ENCODE assay signal across 13 cellular contexts in the genomic region with DNA sequence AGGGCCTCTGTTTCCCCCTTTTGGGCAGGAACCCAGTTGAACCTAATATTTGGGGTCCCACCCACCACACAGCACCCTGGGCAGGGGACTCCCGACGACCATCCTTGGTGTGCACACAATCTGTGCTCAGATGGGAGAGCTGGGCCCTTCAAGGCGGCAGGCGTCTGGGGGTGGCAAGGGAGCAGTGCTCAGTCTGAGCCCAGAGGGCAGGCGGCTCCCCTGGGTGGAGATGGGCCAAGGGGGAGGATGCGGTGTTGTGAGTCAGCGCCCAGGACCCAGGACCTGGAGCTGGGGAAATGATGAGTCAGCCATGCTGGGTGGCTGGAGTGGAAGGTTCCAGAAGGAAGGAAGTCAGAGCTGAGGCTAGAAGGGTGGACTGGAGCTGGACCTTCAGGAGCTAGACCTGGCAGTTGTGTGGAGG. TPM values are rescaled to one million over a fixed set of nuclear protein-coding genes. Genes with fewer than 3 reads are reported as not detected.
DNase-seq lines count a peak whose midpoint lies in the region; ATAC-seq and TF ChIP-seq lines count a peak whose summit lies in the region.
"Had no signal": no experiment of that assay in that cellular context is flagged by ENCODE, and none has a peak within 500 bp of the region (broad histone marks: within the 10 kb centered on the region; RNA-seq: fewer than 3 reads in every experiment).

No MANE protein-coding gene starts in this region.

- H3K27me3 ChIP-seq in neural progenitor cell, result no peaks in the 10 kb centered on the region

- H3K36me3 ChIP-seq in mucosa of descending colon (ENCODE audit: low read depth) (no peaks in the 10 kb centered on the region), neural progenitor cell (no peaks in the 10 kb centered on the region)

- intact Hi-C loops in mucosa of descending colon (cut with DNase I, micrococcal nuclease), result no loop called here

- H3K36me3 Mint-ChIP-seq in neural progenitor cell, result no peaks in the 10 kb centered on the region
- H3K36me3 Mint-ChIP-seq: brain, IgD-negative memory B cell, WTC11 had no signal

- H3K4me1 ChIP-seq in mucosa of descending colon (ENCODE audit: low read depth), result peaks cover 23% of the 10 kb centered on the region
- no peaks in the 10 kb centered on the region for H3K4me1 ChIP-seq in neural progenitor cell

- H3F3A ChIP-seq in neural progenitor cell (ENCODE audit: low read depth), result no peaks in the 10 kb centered on the region

- no peaks in the 10 kb centered on the region for H3K9me3 ChIP-seq in mucosa of descending colon
- H3K9me3 ChIP-seq in neural progenitor cell (ENCODE audit: low read depth), result no peaks in the 10 kb centered on the region
- H3K9me3 ChIP-seq: Caco-2 had no signal

- H3K4me3 ChIP-seq in cardiac fibroblast (replicated peaks in 1 of 2; ENCODE audit: low read depth in 2 of 2, low read length in 2 of 2) (no peak overlapping the region), mucosa of descending colon (no peak overlapping the region), neural progenitor cell (no peak overlapping the region)

- H3K27me3 Mint-ChIP-seq in neural progenitor cell (ENCODE audit: insufficient read depth, low read depth), result peaks cover 3% of the 10 kb centered on the region
- H3K27me3 Mint-ChIP-seq: brain, IgD-negative memory B cell had no signal

- ATAC-seq in mucosa of descending colon (no peak), HG03442 (IDR thresholded peaks at IDR 0.05; ENCODE audit: unreplicated experiment) (no peak), HG03571 (IDR thresholded peaks at IDR 0.05; ENCODE audit: unreplicated experiment) (no peak)

- H2AFZ ChIP-seq in neural progenitor cell (replicated peaks), result no peak overlapping the region

- H4K20me1 ChIP-seq in neural progenitor cell (ENCODE audit: low read depth), result no peaks in the 10 kb centered on the region

- H3K4me2 ChIP-seq in neural progenitor cell, result no peak overlapping the region

- H3K9ac ChIP-seq in neural progenitor cell, result no peak overlapping the region

- no peaks in the 10 kb centered on the region for H3K79me2 ChIP-seq in neural progenitor cell (ENCODE audit: low read depth)

- H3K4me3 Mint-ChIP-seq in neural progenitor cell, result no peak overlapping the region
- H3K4me3 Mint-ChIP-seq: brain, IgD-negative memory B cell, WTC11 had no signal

- TF ChIP-seq CTCF in cardiac fibroblast (IDR thresholded peaks at IDR 0.05; ENCODE audit: low read depth, low read length) (no peak), mucosa of descending colon (IDR thresholded peaks at IDR 0.05) (no peak), neural progenitor cell (IDR thresholded peaks at IDR 0.05) (no peak)

- H3K27ac Mint-ChIP-seq in neural progenitor cell, result no peak overlapping the region
- H3K27ac Mint-ChIP-seq: brain, IgD-negative memory B cell, WTC11 had no signal

- peak; percentile 79 for DNase-seq in AG20443 (ENCODE audit: low spot score)
- DNase-seq in HT1080 (ENCODE audit: low read depth), result peak; percentile 73
- peak; percentile 65 to 71 for DNase-seq in cardiac fibroblast (ENCODE audit: low read depth in 2 of 2)
- peak in 2 of 3 donors; percentile 38 to 53 for DNase-seq in mucosa of descending colon
- DNase-seq in GM19238 (ENCODE audit: insufficient read length, low spot score), result no peak
- DNase-seq in neural progenitor cell (ENCODE audit: low spot score), result no peak
- DNase-seq: NCI-H2107 had no signal

- no peak overlapping the region for H3K27ac ChIP-seq in neural progenitor cell

- H3K4me1 Mint-ChIP-seq in neural progenitor cell, result no peaks in the 10 kb centered on the region
- H3K4me1 Mint-ChIP-seq: brain, IgD-negative memory B cell had no signal

- H3K9me3 Mint-ChIP-seq in neural progenitor cell, result no peaks in the 10 kb centered on the region
- H3K9me3 Mint-ChIP-seq: brain, IgD-negative memory B cell, WTC11 had no signal

RNA-seq across cellular contexts. Expression of a gene that starts 3.8 kb away (rescaled TPM):
- total RNA-seq in HT1080 (2014; rRNA removed; shearing (Covaris generic)), result not detected in 2 replicates
- 0.03 and 0.14 TPM in 2 replicates for polyA plus RNA-seq in HT1080 (2015; cell fraction: cytosol; rRNA removed)
- 0.33 and 0.46 TPM in 2 replicates for polyA plus RNA-seq in HT1080 (2015; cell fraction: nucleus; rRNA removed)
- total RNA-seq in mucosa of descending colon, result 10 to 100 TPM; 24.4 to 44.0 (median 35.8) TPM
- total RNA-seq in neural progenitor cell (ENCODE audit: low replicate concordance), result 0.95 and 2.4 TPM in 2 replicates
- polyA plus RNA-seq: IgD-negative memory B cell had no signal

RNA-seq across cellular contexts. Expression of a gene that starts 19.1 kb away (rescaled TPM):
- 0.71 and 1.6 TPM in 2 replicates for total RNA-seq in HT1080 (2014; rRNA removed; shearing (Covaris generic))
- polyA plus RNA-seq in HT1080 (2015; cell fraction: cytosol; rRNA removed), result 0.79 and 0.83 TPM in 2 replicates
- polyA plus RNA-seq in HT1080 (2015; cell fraction: nucleus; rRNA removed), result 0.31 and 0.83 TPM in 2 replicates
- total RNA-seq in mucosa of descending colon (10 to 100 TPM in 1 of 3 donors, 1 to 10 TPM in 2; 3.0 to 12.5 (median 4.1) TPM), neural progenitor cell (ENCODE audit: low replicate concordance) (0.64 and 1.1 TPM in 2 replicates)
- total RNA-seq: Caco-2 had no signal
- polyA plus RNA-seq: IgD-negative memory B cell had no signal

Comparison
In these comparisons a context has a peak if more than half of its experiments do, and no peak if none do; other contexts are left out.
1. DNase-seq: peak in AG20443 (single experiment), HT1080 (single experiment), cardiac fibroblast (2 of 2) and mucosa of descending colon (2 of 3); none in GM19238 (single experiment) and neural progenitor cell (single experiment).